ENCODE assay signal across 19 cellular contexts in the genomic region with DNA sequence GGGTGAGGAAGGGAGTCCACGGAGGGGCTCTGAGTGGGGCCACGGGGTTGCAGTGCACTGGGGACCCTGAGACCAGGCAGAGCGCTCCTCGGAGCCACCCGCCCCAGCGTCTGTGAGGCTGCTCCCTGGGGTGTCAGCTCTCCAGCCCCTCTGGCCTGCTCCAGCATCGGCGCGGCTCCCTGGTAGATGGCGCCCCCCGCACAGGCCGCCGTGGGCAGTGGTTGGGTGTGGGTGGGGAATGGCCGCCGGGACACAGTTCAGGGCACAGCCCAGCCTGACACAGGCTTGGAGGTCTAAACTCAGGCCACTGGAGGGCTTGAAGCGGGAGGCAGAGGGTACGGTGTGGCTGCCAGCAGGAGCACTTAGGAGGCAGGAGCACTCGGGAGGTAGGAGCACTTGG.
"Had no signal": no experiment of that assay in that cellular context is flagged by ENCODE, and none has a peak within 500 bp of the region (broad histone marks: within the 10 kb centered on the region; RNA-seq: fewer than 3 reads in every experiment).

No MANE protein-coding gene starts in this region.

- H3K4me3 ChIP-seq: esophagus muscularis mucosa, gastrocnemius medialis, heart right ventricle, left lung, lower lobe of right lung, right atrium auricular region, sigmoid colon, skin epidermis, testis, tibial nerve had no signal

- ATAC-seq: gastrocnemius medialis, heart right ventricle, left lung had no signal

- H3K36me3 ChIP-seq: esophagus muscularis mucosa, gastrocnemius medialis, heart right ventricle, left lung, lower lobe of right lung, right atrium auricular region, sigmoid colon, tibial nerve had no signal

- H3K4me1 ChIP-seq: esophagus muscularis mucosa, gastrocnemius medialis, heart right ventricle, left lung, lower lobe of right lung, right atrium auricular region, sigmoid colon, testis, tibial nerve had no signal

- H3K27ac ChIP-seq: esophagus muscularis mucosa, gastrocnemius medialis, heart right ventricle, left lung, lower lobe of right lung, right atrium auricular region, sigmoid colon, skin epidermis, testis, tibial nerve had no signal

- FAIRE-seq: endometrium had no signal

- H3K9me3 ChIP-seq: gastrocnemius medialis, left lung, lower lobe of right lung, right atrium auricular region, sigmoid colon, testis had no signal

- DNase-seq: central memory CD4-positive, alpha-beta T cell; effector memory CD4-positive, alpha-beta T cell; gastrocnemius medialis; heart right ventricle; hypothalamus; lower lobe of right lung; naive B cell; sigmoid colon; stimulated activated CD4-positive, alpha-beta T cell treated with anti-CD3 and anti-CD28 coated beads, Interleukin-12 subunit alpha, Interleukin-12 subunit beta, amount 100 ng/mL, for 4 hours; stimulated activated naive CD4-positive, alpha-beta T cell treated with Interleukin-2 at 50 U/mL for 16 hours; testis had no signal

- H3K4me3 Mint-ChIP-seq: memory B cell, naive B cell, nephron had no signal

- H3K27ac Mint-ChIP-seq: memory B cell, naive B cell, nephron had no signal

- H3K27me3 ChIP-seq: gastrocnemius medialis, right atrium auricular region, testis, tibial nerve had no signal

- H3K9me3 Mint-ChIP-seq: memory B cell had no signal

- H3K4me1 Mint-ChIP-seq: memory B cell, naive B cell, nephron had no signal

- H3K36me3 Mint-ChIP-seq: memory B cell, naive B cell had no signal
